Comparison of ENCODE assay signal across 9 cellular contexts in the genomic region with DNA sequence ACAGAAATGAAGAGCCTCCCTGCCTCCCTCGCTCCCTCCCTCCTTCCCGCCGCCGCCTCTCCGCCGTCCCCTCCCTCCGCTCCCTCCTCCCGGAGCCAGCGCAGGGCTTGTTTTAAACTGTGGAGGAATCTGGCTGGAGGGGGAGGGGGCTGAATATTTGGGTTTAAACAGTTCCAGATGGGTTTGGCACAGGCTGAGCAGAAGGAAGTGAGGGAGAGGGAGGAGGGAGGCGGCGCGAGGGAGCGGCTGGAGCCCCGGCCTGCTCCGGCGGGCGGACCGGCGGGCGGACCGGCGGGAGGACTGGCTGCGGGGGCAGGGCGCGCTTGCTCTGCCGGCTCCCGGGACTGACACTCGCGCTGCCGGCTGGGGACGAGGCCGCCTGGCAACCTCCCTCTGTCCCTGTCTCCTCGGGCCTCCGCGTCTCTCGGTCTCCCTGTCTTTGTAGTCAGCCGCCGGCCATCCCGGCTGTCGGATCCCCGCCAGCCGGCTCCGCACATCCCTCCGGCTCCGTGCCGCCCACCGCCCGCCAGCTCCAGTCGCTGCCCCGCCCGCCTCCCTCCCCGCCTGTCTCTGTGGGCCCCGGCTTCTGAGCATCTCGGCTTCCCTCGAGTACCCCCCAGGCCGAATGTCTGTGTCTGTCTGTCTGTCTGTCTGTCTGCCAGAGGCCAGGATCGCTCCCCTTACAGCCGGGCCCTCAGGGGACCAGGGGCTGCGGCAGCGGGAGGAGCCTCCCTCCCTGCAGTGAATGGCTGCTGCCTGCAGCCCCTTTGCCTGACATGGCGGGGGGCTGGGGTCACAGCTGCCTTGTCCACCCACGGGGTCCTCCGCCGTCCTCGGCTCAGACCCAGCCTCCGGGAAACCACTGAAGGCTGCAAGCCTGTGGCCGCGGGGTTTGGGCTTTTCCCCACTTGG. TPM values are rescaled to one million over a fixed set of nuclear protein-coding genes. Genes with fewer than 3 reads are reported as not detected.
DNase-seq lines count a peak whose midpoint lies in the region; ATAC-seq and TF ChIP-seq lines count a peak whose summit lies in the region.
"Had no signal": no experiment of that assay in that cellular context is flagged by ENCODE, and none has a peak within 500 bp of the region (broad histone marks: within the 10 kb centered on the region; RNA-seq: fewer than 3 reads in every experiment).

No MANE protein-coding gene starts in this region.

- no peaks in the 10 kb centered on the region for H3K79me2 ChIP-seq in H9 (ENCODE audit: insufficient read depth, low read length)

- WGBS in H9 (ENCODE audit: extremely low coverage, insufficient read length, low lambda C conversion rate) = no CpG with 5 or more reads among the region's 68 CpGs
- 4 to 6% methylated on average over 50 to 68 of the region's 68 CpGs for WGBS in lower leg skin, 2 donors

- H3K27me3 Mint-ChIP-seq in H9 (ENCODE audit: low read depth) = peaks cover 96% of the 10 kb centered on the region
- peaks cover 17 to 46% of the 10 kb centered on the region in 2 donors for H3K27me3 Mint-ChIP-seq in T-cell
- H3K27me3 Mint-ChIP-seq in stimulated activated memory B cell treated with anti-CD40 and anti-IgM and Interleukin-4, amounts not matched to agents 10 μg/mL and 1 μg/mL and 100 μg/mL, for 72 hours = peaks cover 60% of the 10 kb centered on the region

- no peaks in the 10 kb centered on the region for H4K20me1 ChIP-seq in H9 (ENCODE audit: control insufficient read depth, insufficient read depth, insufficient read length)

- H3K27ac ChIP-seq in H9 (ENCODE audit: insufficient read length, low read depth, low read length) = no peak overlapping the region
- no peak overlapping the region for H3K27ac ChIP-seq in effector memory CD4-positive, alpha-beta T cell (ENCODE audit: insufficient read depth, low read length, poor library complexity, severe bottlenecking)

- H3K9me3 Mint-ChIP-seq in H9 (peaks cover 0 to 2% of the 10 kb centered on the region in 2 experiments; a peak in 3 of 5 replicates), T-cell (no peaks in the 10 kb centered on the region)
- no peaks in the 10 kb centered on the region for H3K9me3 Mint-ChIP-seq in stimulated activated memory B cell treated with anti-CD40 and anti-IgM and Interleukin-4, amounts not matched to agents 10 μg/mL and 1 μg/mL and 100 μg/mL, for 72 hours
- H3K9me3 Mint-ChIP-seq: immature natural killer cell had no signal

- H2BK120ac ChIP-seq in H9 (ENCODE audit: low read depth, low read length, poor library complexity, severe bottlenecking) = no peak overlapping the region

- no peak overlapping the region for H4K91ac ChIP-seq in H9 (ENCODE audit: insufficient read length, low read depth, low read length)

- H3K23me2 ChIP-seq in H9 (ENCODE audit: insufficient read length, low read depth, low read length, poor library complexity, severe bottlenecking) = peaks cover 9% of the 10 kb centered on the region

- CTCF ChIA-PET in T-cell (lab: Charles Lee) = interaction anchor here in 1 of 2 donors (0.6 kb wide), 1 partner anchor 28 kb away, joined by 3 read pairs; no protein-coding TSS in a partner anchor

- H3K4me3 Mint-ChIP-seq in H9 = peak overlapping the region; percentile 66 to 89
- H3K4me3 Mint-ChIP-seq in T-cell = peak overlapping the region; percentile 17 to 61 (median 36)
- peak overlapping the region; percentile 38 for H3K4me3 Mint-ChIP-seq in stimulated activated memory B cell treated with anti-CD40 and anti-IgM and Interleukin-4, amounts not matched to agents 10 μg/mL and 1 μg/mL and 100 μg/mL, for 72 hours

- intact Hi-C loops in lower leg skin (cut with DNase I; ENCODE audit: low total_unique reads) = no loop called here

- H3T11ph ChIP-seq in H9 (ENCODE audit: low read length) = no peak overlapping the region

- ATAC-seq in T-cell (replicated peaks in 1 of 4) = peak; percentile 10 to 57 (median 46)
- ATAC-seq in stimulated activated memory B cell treated with anti-CD40 and anti-IgM and Interleukin-4, amounts not matched to agents 10 μg/mL and 1 μg/mL and 100 μg/mL, for 72 hours = no peak
- ATAC-seq in HG03565 (IDR thresholded peaks at IDR 0.05; ENCODE audit: unreplicated experiment) = no peak

- H3K9me3 ChIP-seq in H9 (ENCODE audit: control insufficient read depth, low read depth, low read length) = no peaks in the 10 kb centered on the region
- H3K9me3 ChIP-seq in effector memory CD4-positive, alpha-beta T cell (ENCODE audit: control insufficient read depth, low read length) = no peaks in the 10 kb centered on the region

- H3K4me2 ChIP-seq in H9 (ENCODE audit: insufficient read depth, insufficient read length, low read length) = peak overlapping the region; percentile 43

- no peak overlapping the region for H4K5ac ChIP-seq in H9 (ENCODE audit: insufficient read length, low read depth, low read length)

- H3K36me3 ChIP-seq in effector memory CD4-positive, alpha-beta T cell (ENCODE audit: control insufficient read depth, insufficient read depth, low read length) = no peaks in the 10 kb centered on the region

- H2AK5ac ChIP-seq in H9 (ENCODE audit: insufficient read length, low read length) = no peak overlapping the region

- no peak for TF ChIP-seq POLR2A in lower leg skin (IDR thresholded peaks at IDR 0.05)

- no peak overlapping the region for H3K4ac ChIP-seq in H9 (ENCODE audit: low read depth, low read length)

- no peaks in the 10 kb centered on the region for H3K79me1 ChIP-seq in H9 (ENCODE audit: insufficient read depth, low read depth, low read length, poor library complexity, severe bottlenecking)

- H3K36me3 Mint-ChIP-seq in H9 (ENCODE audit: insufficient read depth in 1 of 3, low read depth in 3 of 3) (no peaks in the 10 kb centered on the region; a peak in 1 of 7 replicates), T-cell (no peaks in the 10 kb centered on the region)
- no peaks in the 10 kb centered on the region for H3K36me3 Mint-ChIP-seq in stimulated activated memory B cell treated with anti-CD40 and anti-IgM and Interleukin-4, amounts not matched to agents 10 μg/mL and 1 μg/mL and 100 μg/mL, for 72 hours
- H3K36me3 Mint-ChIP-seq: immature natural killer cell had no signal

- H3K27me3 ChIP-seq in H9 (ENCODE audit: insufficient read depth, low read length) = peaks cover 64% of the 10 kb centered on the region
- peaks cover 21% of the 10 kb centered on the region for H3K27me3 ChIP-seq in effector memory CD4-positive, alpha-beta T cell (replicated peaks; ENCODE audit: control insufficient read depth, insufficient read depth, low read length, poor library complexity, severe bottlenecking)

- H4K8ac ChIP-seq in H9 (replicated peaks; ENCODE audit: insufficient read length, low read depth, low read length) = no peak overlapping the region

- H2BK5ac ChIP-seq in H9 (ENCODE audit: insufficient read length, low read length) = no peak overlapping the region

- peaks cover 43 to 63% of the 10 kb centered on the region in 2 experiments for H3K4me1 Mint-ChIP-seq in H9
- peaks cover 6 to 25% (median 9%) of the 10 kb centered on the region in 3 donors for H3K4me1 Mint-ChIP-seq in T-cell
- peaks cover 4% of the 10 kb centered on the region for H3K4me1 Mint-ChIP-seq in stimulated activated memory B cell treated with anti-CD40 and anti-IgM and Interleukin-4, amounts not matched to agents 10 μg/mL and 1 μg/mL and 100 μg/mL, for 72 hours

- POLR2A ChIA-PET in T-cell (lab: Charles Lee) = no interaction called here

- H3K4me1 ChIP-seq in H9 (ENCODE audit: insufficient read depth, low read length) = peaks cover 8% of the 10 kb centered on the region; the same call in 1 of the 2 replicates
- H3K4me1 ChIP-seq in effector memory CD4-positive, alpha-beta T cell (ENCODE audit: control insufficient read depth, insufficient read depth, low read length, poor library complexity, severe bottlenecking) = peaks cover 15% of the 10 kb centered on the region

- in situ Hi-C loops in ACHN (cut with HindIII; ENCODE audit: low pct_ligation_motif_present, low pct_unique_long_range_greater_than_20kb, low sequenced_read_pairs) = no loop called here

- no peak overlapping the region for H2BK15ac ChIP-seq in H9 (ENCODE audit: low read depth, low read length)

- no peak overlapping the region for H3K14ac ChIP-seq in H9 (ENCODE audit: insufficient read depth, low read length)

- no peak overlapping the region for H3K18ac ChIP-seq in H9 (ENCODE audit: insufficient read length, low read depth, low read length)

- no peak overlapping the region for H3K56ac ChIP-seq in H9 (ENCODE audit: insufficient read length, low read depth, low read length)

- no peak for TF ChIP-seq CTCF in H9 (conservative IDR thresholded peaks at IDR 0.05)
- no peak for TF ChIP-seq CTCF in lower leg skin (IDR thresholded peaks at IDR 0.05)

- H2BK12ac ChIP-seq in H9 (ENCODE audit: insufficient read length, low read depth, low read length) = no peak overlapping the region

- H3K27ac Mint-ChIP-seq in H9 = no peak overlapping the region
- H3K27ac Mint-ChIP-seq in T-cell = no peak overlapping the region
- H3K27ac Mint-ChIP-seq in stimulated activated memory B cell treated with anti-CD40 and anti-IgM and Interleukin-4, amounts not matched to agents 10 μg/mL and 1 μg/mL and 100 μg/mL, for 72 hours = no peak overlapping the region
- H3K27ac Mint-ChIP-seq: immature natural killer cell had no signal

- H3K9ac ChIP-seq in H9 (ENCODE audit: extremely low read depth, insufficient read length, low read length) = no peak overlapping the region

- DNase-seq in ACHN (peak; percentile 28), H9 (no peak), T-cell (peak in 3 of 34 experiments; percentile 10 to 20 (median 19)), lower leg skin (ENCODE audit: low spot score in 2 of 2) (peak; percentile 85 to 95), SKM-1 treated with dmso at 0.1 percent for 144 hours (lab: John Stamatoyannopoulos, UW; ENCODE audit: unreplicated experiment) (no peak)
- no peak for DNase-seq in effector memory CD4-positive, alpha-beta T cell

- no peak overlapping the region for H2BK20ac ChIP-seq in H9 (ENCODE audit: low read depth, low read length, poor library complexity, severe bottlenecking)

- H3K23ac ChIP-seq in H9 (ENCODE audit: insufficient read length, low read depth, low read length) = no peak overlapping the region

- peak overlapping the region; percentile 32 for H3K4me3 ChIP-seq in effector memory CD4-positive, alpha-beta T cell (ENCODE audit: insufficient read depth, low read depth, low read length, poor library complexity, severe bottlenecking)
- peak overlapping the region; percentile 16 for H3K4me3 ChIP-seq in lower leg skin (ENCODE audit: low read depth, poor library complexity, severe bottlenecking)

- no peak overlapping the region for H2AFZ ChIP-seq in H9 (ENCODE audit: low read length)

RNA-seq across cellular contexts. Expression of a gene that starts 7.6 kb away (rescaled TPM):
- total RNA-seq in H9 (2021) (0.59 and 1.0 TPM in 2 replicates), T-cell (1 to 10 TPM in 1 of 5 donors, under 1 TPM in 4; 0.35 to 1.1 (median 0.55) TPM), lower leg skin (100 to 1,000 TPM in 3 of 4 donors, 10 to 100 TPM in 1; 99.4 to 120 (median 109) TPM)

Comparison
In these comparisons a context has a peak if more than half of its experiments do, and no peak if none do; other contexts are left out.
1. DNase-seq: peak in ACHN (single experiment) and lower leg skin (2 of 2); none in H9 (single experiment), effector memory CD4-positive, alpha-beta T cell (0 of 3) and SKM-1 treated with dmso at 0.1 percent for 144 hours (single experiment).
2. ATAC-seq: peak in T-cell (4 of 4); none in stimulated activated memory B cell treated with anti-CD40 and anti-IgM and Interleukin-4, amounts not matched to agents 10 μg/mL and 1 μg/mL and 100 μg/mL, for 72 hours (single experiment) and HG03565 (single experiment).
3. RNA of a gene that starts 7.6 kb away (total RNA-seq): 99.4 to 120 TPM in lower leg skin; 0.59 to 1.0 TPM in H9 and 0.35 to 1.1 TPM in T-cell; every median in the first group is over 10 times any median in the second.
4. Peak in every context shown above with its lines, with median percentiles within 50 percentile points of each other: H3K4me3 Mint-ChIP-seq.